30 cellular contexts compared by ENCODE assay signal in genomic region chr22:18093661-18094060, GRCh38. TPM values are rescaled to one million over a fixed set of nuclear protein-coding genes. Genes with fewer than 3 reads are reported as not detected.
DNase-seq lines count a peak whose midpoint lies in the region; ATAC-seq, FAIRE-seq and TF ChIP-seq lines count a peak whose summit lies in the region.
"Had no signal": no experiment of that assay in that cellular context is flagged by ENCODE, and none has a peak within 500 bp of the region (broad histone marks: within the 10 kb centered on the region; RNA-seq: fewer than 3 reads in every experiment).

No MANE protein-coding gene starts in this region.

- CTCF ChIA-PET in HEK293T (lab: Yijun Ruan, JAX): interaction anchor here (0.8 kb wide), 1 partner anchor 17 kb away, joined by 4 read pairs; no protein-coding TSS in a partner anchor

- H3K4me3 ChIP-seq in gastroesophageal sphincter: no peak overlapping the region
- H3K4me3 ChIP-seq in neural progenitor cell: no peak overlapping the region
- no peak overlapping the region for H3K4me3 ChIP-seq in sigmoid colon
- H3K4me3 ChIP-seq: BLaER1, GM12878 had no signal

- H3K4me1 Mint-ChIP-seq in HFFc6 (ENCODE audit: low read depth) (no peaks in the 10 kb centered on the region; the same call in 1 of the 2 replicates), neural progenitor cell (peaks cover 5% of the 10 kb centered on the region)
- H3K4me1 Mint-ChIP-seq: CD14-positive monocyte had no signal

- H3K36me3 Mint-ChIP-seq in HFFc6 (ENCODE audit: low read depth): peaks cover 24% of the 10 kb centered on the region
- H3K36me3 Mint-ChIP-seq in neural progenitor cell: peaks cover 12% of the 10 kb centered on the region

- no peak overlapping the region for H3K4me3 Mint-ChIP-seq in HFFc6
- H3K4me3 Mint-ChIP-seq in neural progenitor cell: no peak overlapping the region
- H3K4me3 Mint-ChIP-seq: CD14-positive monocyte; CD4-positive, CD25-positive, alpha-beta regulatory T cell had no signal

- no peaks in the 10 kb centered on the region for H3F3A ChIP-seq in neural progenitor cell (ENCODE audit: low read depth)

- H3K4me1 ChIP-seq in gastroesophageal sphincter: peaks cover 0 to 44% (median 0%) of the 10 kb centered on the region in 3 donors
- H3K4me1 ChIP-seq in neural progenitor cell: no peaks in the 10 kb centered on the region
- H3K4me1 ChIP-seq in sigmoid colon: peaks cover 0 to 37% (median 25%) of the 10 kb centered on the region in 4 donors
- H3K4me1 ChIP-seq: BE2C had no signal

- no peaks in the 10 kb centered on the region for H3K27me3 Mint-ChIP-seq in HFFc6 (ENCODE audit: insufficient read depth)
- H3K27me3 Mint-ChIP-seq in neural progenitor cell (ENCODE audit: insufficient read depth, low read depth): peaks cover 2% of the 10 kb centered on the region
- H3K27me3 Mint-ChIP-seq: CD4-positive, alpha-beta memory T cell; CD4-positive, CD25-positive, alpha-beta regulatory T cell; CD8-positive, alpha-beta memory T cell had no signal

- no peaks in the 10 kb centered on the region for H3K27me3 ChIP-seq in gastroesophageal sphincter
- no peaks in the 10 kb centered on the region for H3K27me3 ChIP-seq in neural progenitor cell
- H3K27me3 ChIP-seq in sigmoid colon: no peaks in the 10 kb centered on the region
- H3K27me3 ChIP-seq: BE2C, BLaER1 had no signal

- H3K9me3 Mint-ChIP-seq in HFFc6: no peaks in the 10 kb centered on the region
- no peaks in the 10 kb centered on the region for H3K9me3 Mint-ChIP-seq in neural progenitor cell
- H3K9me3 Mint-ChIP-seq: CD4-positive, alpha-beta memory T cell; CD4-positive, CD25-positive, alpha-beta regulatory T cell; CD8-positive, alpha-beta memory T cell had no signal

- TF ChIP-seq CTCF in HFFc6 (IDR thresholded peaks at IDR 0.05): peak; percentile 2; the same call in 1 of the 2 replicates
- no peak for TF ChIP-seq CTCF in gastroesophageal sphincter (IDR thresholded peaks at IDR 0.05)
- no peak for TF ChIP-seq CTCF in neural progenitor cell (IDR thresholded peaks at IDR 0.05)
- no peak for TF ChIP-seq CTCF in sigmoid colon (IDR thresholded peaks at IDR 0.05)

- H3K79me2 ChIP-seq in neural progenitor cell (ENCODE audit: low read depth): no peaks in the 10 kb centered on the region

- TF ChIP-seq EP300 in gastroesophageal sphincter (IDR thresholded peaks at IDR 0.05) (no peak), sigmoid colon (IDR thresholded peaks at IDR 0.05) (no peak)

- no peak overlapping the region for H3K9ac ChIP-seq in neural progenitor cell
- H3K9ac ChIP-seq: BLaER1 had no signal

- DNase-seq in HFFc6: no peak
- DNase-seq in neural progenitor cell (ENCODE audit: low spot score): no peak
- DNase-seq in sigmoid colon: no peak
- no peak for DNase-seq in NCI-H1105 (lab: John Stamatoyannopoulos, UW)
- no peak for DNase-seq in HEK293T (ENCODE audit: extremely low spot score)
- no peak for DNase-seq in stimulated activated naive CD8-positive, alpha-beta T cell treated with anti-CD3 and anti-CD28 coated beads, Interleukin-15, Interleukin-2, amounts not matched to agents 100 U/mL and 50 U/mL, for 24 hours
- no peak for DNase-seq in frontal cortex (ENCODE audit: low spot score in 2 of 2)
- DNase-seq: 8988T; ACHN; BE2C; C1 segment of cervical spinal cord; CD4-positive, alpha-beta memory T cell; CD4-positive, CD25-positive, alpha-beta regulatory T cell; CD8-positive, alpha-beta memory T cell; COR-L47; DMS 273 treated with DMSO at 0.1 percent for 48 hours; DMS153; DMS53; DMS79; DND-41; EL; GDM1 had no signal

- no peak for ATAC-seq in gastroesophageal sphincter
- no peak for ATAC-seq in stimulated activated naive CD8-positive, alpha-beta T cell treated with anti-CD3 and anti-CD28 coated beads, Interleukin-15, Interleukin-2, amounts not matched to agents 100 U/mL and 50 U/mL, for 24 hours
- ATAC-seq: GM12878 had no signal

- no peak overlapping the region for H3K4me2 ChIP-seq in neural progenitor cell
- H3K4me2 ChIP-seq: BLaER1 had no signal

- H3K27ac Mint-ChIP-seq in HFFc6: no peak overlapping the region
- H3K27ac Mint-ChIP-seq in neural progenitor cell: peak overlapping the region; percentile 72
- H3K27ac Mint-ChIP-seq: CD8-positive, alpha-beta memory T cell had no signal

- H4K20me1 ChIP-seq in neural progenitor cell (ENCODE audit: low read depth): no peaks in the 10 kb centered on the region

- 73 to 90% methylated on average over 4 to 6 of the region's 6 CpGs for WGBS in gastroesophageal sphincter (ENCODE audit: low coverage in 1 of 2), 2 donors
- WGBS in sigmoid colon, 2 donors: 90 to 93% methylated on average over 6 of the region's 6 CpGs

- no peak for FAIRE-seq in frontal cortex (lab: Jason Lieb, UNC)
- FAIRE-seq: A204.1, GM12878, GM12892, GM18507 had no signal

- H3K27ac ChIP-seq in gastroesophageal sphincter (peak overlapping the region in 3 of 4 donors; percentile 1 to 88 (median 87)), neural progenitor cell (no peak overlapping the region), sigmoid colon (peak overlapping the region in 3 of 4 donors; percentile 89 to 93 (median 90))
- H3K27ac ChIP-seq: BLaER1 had no signal

- H3K9me3 ChIP-seq in gastroesophageal sphincter (no peaks in the 10 kb centered on the region), neural progenitor cell (ENCODE audit: low read depth) (no peaks in the 10 kb centered on the region), sigmoid colon (no peaks in the 10 kb centered on the region)
- H3K9me3 ChIP-seq: BE2C had no signal

- TF ChIP-seq POLR2A in gastroesophageal sphincter (IDR thresholded peaks at IDR 0.05): no peak
- no peak for TF ChIP-seq POLR2A in sigmoid colon (IDR thresholded peaks at IDR 0.05)

- POLR2A ChIA-PET in HEK293T (lab: Yijun Ruan, JAX): no interaction called here

- H3K36me3 ChIP-seq in gastroesophageal sphincter (peaks cover 0 to 19% of the 10 kb centered on the region in 2 donors), neural progenitor cell (no peaks in the 10 kb centered on the region), sigmoid colon (peaks cover 0 to 24% (median 3%) of the 10 kb centered on the region in 4 donors)

- no peak overlapping the region for H2AFZ ChIP-seq in neural progenitor cell (replicated peaks)

- intact Hi-C loops in sigmoid colon (cut with DNase I): no loop called here

TF ChIP-seq in HEK293T, 16 proteins besides CTCF, POLR2A, EP300 and RAD21:
- no peak for TF ChIP-seq HDGF (IDR thresholded peaks at IDR 0.05; ENCODE audit: borderline replicate concordance)
- TF ChIP-seq TARDBP (IDR thresholded peaks at IDR 0.05): no peak
- no peak for TF ChIP-seq PKNOX1 (IDR thresholded peaks at IDR 0.05)
- TF ChIP-seq SP1 (IDR thresholded peaks at IDR 0.05): no peak
- TF ChIP-seq ARNT (IDR thresholded peaks at IDR 0.05): no peak
- no peak for TF ChIP-seq BHLHE40 (IDR thresholded peaks at IDR 0.05; ENCODE audit: borderline replicate concordance)
- no peak for TF ChIP-seq LEF1 (IDR thresholded peaks at IDR 0.05; ENCODE audit: borderline replicate concordance)
- TF ChIP-seq FOXA1 (IDR thresholded peaks at IDR 0.05): no peak
- TF ChIP-seq CTBP1 (IDR thresholded peaks at IDR 0.05; ENCODE audit: borderline replicate concordance): no peak
- no peak for TF ChIP-seq FOXM1 (IDR thresholded peaks at IDR 0.05; ENCODE audit: borderline replicate concordance)
- TF ChIP-seq L3MBTL2 (conservative IDR thresholded peaks at IDR 0.05): no peak
- TF ChIP-seq ZNF384 (IDR thresholded peaks at IDR 0.05): no peak

RNA-seq across cellular contexts. Expression of gene PEX26, which starts 15.9 kb away (rescaled TPM):
- 10 to 100 TPM; 38.9 to 49.8 (median 43.5) TPM for total RNA-seq in HFFc6 (2021; fragmentation: NEBNext Ultra II Directional; extraction: Animal tissue kit (Norgen Biotek cat#: 25700))
- 10 to 100 TPM; 19.5 to 34.9 (median 27.4) TPM for total RNA-seq in gastroesophageal sphincter
- total RNA-seq in neural progenitor cell (ENCODE audit: low replicate concordance): 22.9 and 36.6 TPM in 2 replicates
- total RNA-seq in sigmoid colon: 10 to 100 TPM; 13.3 to 21.3 (median 17.7) TPM
- 100 to 1,000 TPM in 1 of 3 donors, 10 to 100 TPM in 2; 45.0 to 124 (median 85.1) TPM for polyA plus RNA-seq in sigmoid colon
- 9.4 TPM for total RNA-seq in frontal cortex

RNA-seq across cellular contexts. Expression of gene TUBA8, which starts 16.9 kb away (rescaled TPM):
- total RNA-seq in HFFc6 (2021; fragmentation: NEBNext Ultra II Directional; extraction: Animal tissue kit (Norgen Biotek cat#: 25700)): under 1 TPM; 0.14 to 0.43 (median 0.29) TPM
- total RNA-seq in gastroesophageal sphincter (10 to 100 TPM in 2 of 4 donors, 1 to 10 TPM in 2; 1.3 to 12.9 (median 7.6) TPM), neural progenitor cell (ENCODE audit: low replicate concordance) (0.09 and 0.39 TPM in 2 replicates), sigmoid colon (1 to 10 TPM in 2 of 4 donors, under 1 TPM in 2; 0.81 to 1.1 (median 1.0) TPM), frontal cortex (2.9 TPM)
- polyA plus RNA-seq in sigmoid colon: 1 to 10 TPM in 2 of 3 donors, under 1 TPM in 1; 0.92 to 3.3 (median 3.0) TPM
- total RNA-seq: G401 had no signal

RNA-seq across cellular contexts. Expression of gene USP18, which starts 56.3 kb away (rescaled TPM):
- 1 to 10 TPM; 1.6 to 2.9 (median 2.4) TPM for total RNA-seq in HFFc6 (2021; fragmentation: NEBNext Ultra II Directional; extraction: Animal tissue kit (Norgen Biotek cat#: 25700))
- total RNA-seq in gastroesophageal sphincter: 1 to 10 TPM; 3.3 to 6.1 (median 4.3) TPM
- total RNA-seq in neural progenitor cell (ENCODE audit: low replicate concordance): 0.50 and 0.99 TPM in 2 replicates
- total RNA-seq in sigmoid colon: 1 to 10 TPM; 2.0 to 8.9 (median 4.2) TPM
- 10 to 100 TPM in 1 of 3 donors, 1 to 10 TPM in 2; 4.8 to 12.8 (median 6.7) TPM for polyA plus RNA-seq in sigmoid colon
- total RNA-seq in frontal cortex: 1.2 TPM
